In the genomic region with DNA sequence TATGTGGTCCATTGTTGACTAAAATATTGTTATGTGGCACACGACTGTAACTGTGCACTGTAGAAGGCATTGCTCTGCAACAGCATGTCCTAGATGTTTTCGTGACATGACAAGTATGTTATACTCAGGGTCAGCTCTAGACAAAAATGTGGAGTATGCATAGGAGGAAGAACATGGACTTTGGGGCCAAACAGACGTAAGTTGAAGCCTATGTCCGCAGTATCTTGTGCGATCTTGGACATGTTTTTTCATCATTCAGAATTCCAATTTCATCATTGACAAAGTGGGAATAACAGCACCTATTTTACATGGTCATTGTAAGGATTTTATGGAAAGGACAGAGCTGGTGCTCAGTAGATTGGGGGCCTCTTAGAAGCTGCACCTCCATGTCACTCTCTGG, we compare ENCODE assay signal across 16 cellular contexts. TPM values are rescaled to one million over a fixed set of nuclear protein-coding genes. Genes with fewer than 3 reads are reported as not detected.
DNase-seq lines count a peak whose midpoint lies in the region; ATAC-seq and TF ChIP-seq lines count a peak whose summit lies in the region.
"Had no signal": no experiment of that assay in that cellular context is flagged by ENCODE, and none has a peak within 500 bp of the region (broad histone marks: within the 10 kb centered on the region; RNA-seq: fewer than 3 reads in every experiment).

No MANE protein-coding gene starts in this region.

- no peak for TF ChIP-seq POLR2A in esophagus muscularis mucosa (IDR thresholded peaks at IDR 0.05; ENCODE audit: low read depth)

- no peaks in the 10 kb centered on the region for H3K27me3 ChIP-seq in WERI-Rb-1 (ENCODE audit: insufficient read depth, low read depth, severe bottlenecking)
- no peaks in the 10 kb centered on the region for H3K27me3 ChIP-seq in esophagus muscularis mucosa
- H3K27me3 ChIP-seq in GM23338 (ENCODE audit: insufficient read depth) = no peaks in the 10 kb centered on the region

- intact Hi-C loops in esophagus muscularis mucosa (cut with DNase I) = no loop called here

- no peak overlapping the region for H3K4me3 Mint-ChIP-seq in GM23338
- H3K4me3 Mint-ChIP-seq: CD4-positive, alpha-beta memory T cell; H9 had no signal

- no peaks in the 10 kb centered on the region for H3K9me2 ChIP-seq in GM23338 (ENCODE audit: insufficient read depth)

- H3K36me3 Mint-ChIP-seq in GM23338 (ENCODE audit: low read depth) = no peaks in the 10 kb centered on the region
- H3K36me3 Mint-ChIP-seq: CD4-positive, alpha-beta memory T cell had no signal

- TF ChIP-seq EP300 in esophagus muscularis mucosa (IDR thresholded peaks at IDR 0.05) = no peak

- no peak overlapping the region for H3K4me2 ChIP-seq in GM23338

- TF ChIP-seq CTCF in WERI-Rb-1 (IDR thresholded peaks at IDR 0.05; ENCODE audit: low read depth, low read length) (no peak), esophagus muscularis mucosa (IDR thresholded peaks at IDR 0.05) (no peak), GM23338 (conservative IDR thresholded peaks at IDR 0.05; ENCODE audit: low read depth in 2 of 2) (no peak)

- H2AFZ ChIP-seq in GM23338 = no peak overlapping the region

- peak overlapping the region; percentile 43 for H3K27ac ChIP-seq in WERI-Rb-1
- H3K27ac ChIP-seq in esophagus muscularis mucosa (replicated peaks in 1 of 4) = no peak overlapping the region
- H3K27ac ChIP-seq in GM23338 (ENCODE audit: low read depth) = no peak overlapping the region

- H3K27ac Mint-ChIP-seq in GM23338 = no peak overlapping the region
- H3K27ac Mint-ChIP-seq: CD4-positive, alpha-beta memory T cell; H9 had no signal

- H3K9me3 Mint-ChIP-seq in GM23338 = no peaks in the 10 kb centered on the region
- H3K9me3 Mint-ChIP-seq: H9 had no signal

- H3K27me3 Mint-ChIP-seq in GM23338 (ENCODE audit: insufficient read depth, low read depth, poor library complexity) = peaks cover 5% of the 10 kb centered on the region

- H3K4me1 ChIP-seq in esophagus muscularis mucosa = no peaks in the 10 kb centered on the region
- no peaks in the 10 kb centered on the region for H3K4me1 ChIP-seq in GM23338 (ENCODE audit: insufficient read depth)

- H3F3A ChIP-seq in GM23338 (replicated peaks; ENCODE audit: low read depth) = no peaks in the 10 kb centered on the region

- 83% methylated on average over 5 of the region's 5 CpGs for WGBS in esophagus muscularis mucosa

- peak; percentile 47 for DNase-seq in HuH-7.5 (ENCODE audit: low spot score)
- no peak for DNase-seq in WERI-Rb-1
- DNase-seq in esophagus muscularis mucosa (ENCODE audit: extremely low spot score) = peak; percentile 57
- DNase-seq in activated CD4-positive, alpha-beta T cell treated with anti-CD3 and anti-CD28 coated beads, Interleukin-2, amount 50 U/mL, for 48 hours = no peak
- DNase-seq in GM23338 (ENCODE audit: low spot score) = no peak
- DNase-seq: C1 segment of cervical spinal cord; Calu3; CD4-positive, alpha-beta memory T cell; COR-L47; DMS53; DMS79 treated with DMSO at 0.1 percent for 48 hours; GF-D8; H9 had no signal

- no peak for ATAC-seq in HG02970 (IDR thresholded peaks at IDR 0.05; ENCODE audit: low FRiP score, unreplicated experiment)
- no peak for ATAC-seq in GM23338
- ATAC-seq: HCT116 had no signal

- no peaks in the 10 kb centered on the region; the same call in 2 of the 3 replicates for H3K4me1 Mint-ChIP-seq in GM23338
- H3K4me1 Mint-ChIP-seq: H9 had no signal

- H3K9me3 ChIP-seq in WERI-Rb-1 (ENCODE audit: severe bottlenecking) (no peaks in the 10 kb centered on the region), esophagus muscularis mucosa (no peaks in the 10 kb centered on the region)

- H4K20me1 ChIP-seq in GM23338 (replicated peaks; ENCODE audit: insufficient read depth) = no peaks in the 10 kb centered on the region

- H3K36me3 ChIP-seq in WERI-Rb-1 = no peaks in the 10 kb centered on the region
- no peaks in the 10 kb centered on the region for H3K36me3 ChIP-seq in esophagus muscularis mucosa
- H3K36me3 ChIP-seq in GM23338 (ENCODE audit: insufficient read depth) = no peaks in the 10 kb centered on the region

- H3K79me2 ChIP-seq in GM23338 (replicated peaks; ENCODE audit: insufficient read depth) = no peaks in the 10 kb centered on the region

- no peak overlapping the region for H3K4me3 ChIP-seq in WERI-Rb-1 (ENCODE audit: low read depth, low read length)
- H3K4me3 ChIP-seq in esophagus muscularis mucosa = no peak overlapping the region
- no peak overlapping the region for H3K4me3 ChIP-seq in GM23338

TF ChIP-seq in GM23338, 12 proteins besides CTCF, POLR2A, EP300 and RAD21:
- TF ChIP-seq REST (IDR thresholded peaks at IDR 0.05; ENCODE audit: unreplicated experiment) (no peak), EZH2phosphoT487 (IDR thresholded peaks at IDR 0.05; ENCODE audit: unreplicated experiment) (no peak)

RNA-seq across cellular contexts. Expression of gene PROM1, which starts 27.7 kb away (rescaled TPM):
- total RNA-seq in esophagus muscularis mucosa = 1 to 10 TPM; 3.3 to 4.6 (median 4.0) TPM
- 66.6 and 70.3 TPM in 2 replicates for total RNA-seq in GM23338 (2014; rRNA removed; shearing (Covaris generic))
- polyA plus RNA-seq in GM23338 (2016; fragmentation: Nextera tagmentation; extraction: Ambion mirVana) = 30.6 and 36.6 TPM in 2 replicates
- total RNA-seq: CD4-positive, alpha-beta memory T cell had no signal
- polyA plus RNA-seq: BJ; CD4-positive, alpha-beta memory T cell had no signal

Comparison
In these comparisons a context has a peak if more than half of its experiments do, and no peak if none do; other contexts are left out.
1. DNase-seq: peak in HuH-7.5 (single experiment) and esophagus muscularis mucosa (single experiment); none in WERI-Rb-1 (single experiment), activated CD4-positive, alpha-beta T cell treated with anti-CD3 and anti-CD28 coated beads, Interleukin-2, amount 50 U/mL, for 48 hours (0 of 2) and GM23338 (single experiment).
2. RNA of gene PROM1, which starts 27.7 kb away (total RNA-seq): 66.6 to 70.3 TPM in GM23338; 3.3 to 4.6 TPM in esophagus muscularis mucosa; every median in the first group is over 10 times any median in the second.